31 cellular contexts compared by ENCODE assay signal in genomic region chr5:158267228-158267627, GRCh38.
DNase-seq lines count a peak whose midpoint lies in the region; ATAC-seq and TF ChIP-seq lines count a peak whose summit lies in the region.
"Had no signal": no experiment of that assay in that cellular context is flagged by ENCODE, and none has a peak within 500 bp of the region (broad histone marks: within the 10 kb centered on the region; RNA-seq: fewer than 3 reads in every experiment).

No MANE protein-coding gene starts in this region.

- in situ Hi-C loops in GM23248 (cut with MboI): no loop called here

- no peak for ATAC-seq in GM21381 (IDR thresholded peaks at IDR 0.05; ENCODE audit: unreplicated experiment)
- ATAC-seq: A549; CD8-positive, alpha-beta T cell had no signal

- H3K27ac ChIP-seq in GM23248 (no peak overlapping the region), HEK293 (ENCODE audit: extremely low read depth, low read depth, low read length) (no peak overlapping the region), esophagus muscularis mucosa (replicated peaks in 1 of 4) (no peak overlapping the region)
- H3K27ac ChIP-seq: 22Rv1; A549; BLaER1; BLaER1 treated with 17β-estradiol and CSF1 and Interleukin-3, amounts not matched to agents 10 nM and 100 nM; C4-2B had no signal

- no peaks in the 10 kb centered on the region for H3K36me3 ChIP-seq in GM23248 (ENCODE audit: low read depth)
- H3K36me3 ChIP-seq in HEK293 (ENCODE audit: control insufficient read depth in 2 of 2, insufficient read depth in 1 of 2, low read length in 2 of 2): no peaks in the 10 kb centered on the region
- H3K36me3 ChIP-seq in esophagus muscularis mucosa: no peaks in the 10 kb centered on the region
- H3K36me3 ChIP-seq: BE2C had no signal

- H3K4me3 ChIP-seq in GM23248 (no peak overlapping the region), HEK293 (ENCODE audit: low read depth, low read length) (no peak overlapping the region), esophagus muscularis mucosa (no peak overlapping the region)
- H3K4me3 ChIP-seq: A549; BLaER1; BLaER1 treated with 17β-estradiol and CSF1 and Interleukin-3, amounts not matched to agents 10 nM and 100 nM had no signal

- whole genome bisulfite sequencing in GM23248 (ENCODE audit: low coverage in 1 of 2, low lambda C conversion rate in 2 of 2, missing lambda C conversion rate in 2 of 2), 2 experiments: 98 to 99% methylated on average over 2 of the region's 2 CpGs
- 85% methylated on average over 2 of the region's 2 CpGs for WGBS in esophagus muscularis mucosa

- intact Hi-C loops in esophagus muscularis mucosa (cut with DNase I): no loop called here

- peaks cover 17% of the 10 kb centered on the region; the same call in 1 of the 2 replicates for H3F3A ChIP-seq in GM23248 (ENCODE audit: insufficient read depth)

- TF ChIP-seq CTCF in HEK293 (tag by site-specific recombination; IDR thresholded peaks at IDR 0.05) (no peak), esophagus muscularis mucosa (IDR thresholded peaks at IDR 0.05) (no peak)

- no peak for TF ChIP-seq EP300 in esophagus muscularis mucosa (IDR thresholded peaks at IDR 0.05)

- 0 out of 2 replicates have a peak overlapping the region, but pooled peaks have one; percentile 60 for H2AFZ ChIP-seq in GM23248

- no peaks in the 10 kb centered on the region for H4K20me1 ChIP-seq in GM23248 (ENCODE audit: insufficient read depth)
- H4K20me1 ChIP-seq: BLaER1; BLaER1 treated with 17β-estradiol and CSF1 and Interleukin-3, amounts not matched to agents 10 nM and 100 nM had no signal

- H3K9me2 ChIP-seq in GM23248 (ENCODE audit: insufficient read depth): no peaks in the 10 kb centered on the region

- no peak overlapping the region for H3K4me2 ChIP-seq in GM23248 (ENCODE audit: unreplicated experiment)
- H3K4me2 ChIP-seq: A549; BLaER1; BLaER1 treated with 17β-estradiol and CSF1 and Interleukin-3, amounts not matched to agents 10 nM and 100 nM had no signal

- H3K4me1 ChIP-seq in GM23248 (ENCODE audit: insufficient read depth) (peaks cover 21% of the 10 kb centered on the region), HEK293 (ENCODE audit: control insufficient read depth, insufficient read depth, low read length) (peaks cover 18% of the 10 kb centered on the region), esophagus muscularis mucosa (no peaks in the 10 kb centered on the region)
- H3K4me1 ChIP-seq: A549; BE2C; BLaER1; BLaER1 treated with 17β-estradiol and CSF1 and Interleukin-3, amounts not matched to agents 10 nM and 100 nM; Caco-2 had no signal

- CTCF ChIA-PET in HEK293 (lab: Yijun Ruan, JAX): no interaction called here

- DNase-seq in DMS53 (lab: John Stamatoyannopoulos, UW): peak; percentile 7
- no peak for DNase-seq in DMS53 treated with DMSO at 0.1 percent for 48 hours (lab: John Stamatoyannopoulos, UW; ENCODE audit: unreplicated experiment)
- DNase-seq in GM23248: no peak
- DNase-seq in esophagus muscularis mucosa (ENCODE audit: extremely low spot score): peak; percentile 17
- DNase-seq in DMS79 treated with DMSO at 0.1 percent for 48 hours (lab: John Stamatoyannopoulos, UW): no peak
- no peak for DNase-seq in activated CD8-positive, alpha-beta memory T cell treated with anti-CD3 and anti-CD28 coated beads, Interleukin-2, amount 50 U/mL, for 4 hours
- DNase-seq: 8988T; ACHN; AML-193; BE2C; C1 segment of cervical spinal cord; Caco-2; Calu3; CD4-positive, alpha-beta memory T cell; CD4-positive, alpha-beta T cell; CD4-positive, CD25-positive, alpha-beta regulatory T cell; CD8-positive, alpha-beta memory T cell; CD8-positive, alpha-beta T cell; COR-L47; DMS 273 treated with DMSO at 0.1 percent for 48 hours; DMS153; DMS79; DND-41; EL had no signal

- POLR2A ChIA-PET in HEK293 (lab: Yijun Ruan, JAX): no interaction called here

- no peak for TF ChIP-seq POLR2A in esophagus muscularis mucosa (IDR thresholded peaks at IDR 0.05; ENCODE audit: low read depth)

- no peaks in the 10 kb centered on the region for H3K27me3 ChIP-seq in GM23248 (replicated peaks; ENCODE audit: insufficient read depth)
- H3K27me3 ChIP-seq in esophagus muscularis mucosa: no peaks in the 10 kb centered on the region
- H3K27me3 ChIP-seq: BE2C; BLaER1; BLaER1 treated with 17β-estradiol and CSF1 and Interleukin-3, amounts not matched to agents 10 nM and 100 nM had no signal

- H3K9ac ChIP-seq in GM23248: no peak overlapping the region
- H3K9ac ChIP-seq: BLaER1; BLaER1 treated with 17β-estradiol and CSF1 and Interleukin-3, amounts not matched to agents 10 nM and 100 nM had no signal

- H3K9me3 ChIP-seq in GM23248 (ENCODE audit: low read depth) (peaks cover 9% of the 10 kb centered on the region), HEK293 (ENCODE audit: control insufficient read depth, insufficient read depth, low read depth, low read length) (no peaks in the 10 kb centered on the region), esophagus muscularis mucosa (peaks cover 0 to 18% (median 3%) of the 10 kb centered on the region in 4 donors)
- H3K9me3 ChIP-seq: A549, BE2C, Caco-2 had no signal

- no peaks in the 10 kb centered on the region for H3K79me2 ChIP-seq in GM23248 (ENCODE audit: insufficient read depth)

TF ChIP-seq in HEK293, 187 proteins besides CTCF, POLR2A, EP300 and RAD21:
- TF ChIP-seq ZNF549 (tag by site-specific recombination; IDR thresholded peaks at IDR 0.05): peak; percentile 100
- TF ChIP-seq SETDB1 (IDR thresholded peaks at IDR 0.05; ENCODE audit: insufficient read length, low read length): peak; percentile 84
- no peak for TF ChIP-seq ZBTB44 (tag by site-specific recombination; IDR thresholded peaks at IDR 0.05)

Comparison
In these comparisons a context has a peak if more than half of its experiments do, and no peak if none do; other contexts are left out.
1. DNase-seq: peak in DMS53 (single experiment) and esophagus muscularis mucosa (single experiment); none in DMS53 treated with DMSO at 0.1 percent for 48 hours (single experiment), GM23248 (single experiment), DMS79 treated with DMSO at 0.1 percent for 48 hours (single experiment) and activated CD8-positive, alpha-beta memory T cell treated with anti-CD3 and anti-CD28 coated beads, Interleukin-2, amount 50 U/mL, for 4 hours (single experiment).